In the genomic region with DNA sequence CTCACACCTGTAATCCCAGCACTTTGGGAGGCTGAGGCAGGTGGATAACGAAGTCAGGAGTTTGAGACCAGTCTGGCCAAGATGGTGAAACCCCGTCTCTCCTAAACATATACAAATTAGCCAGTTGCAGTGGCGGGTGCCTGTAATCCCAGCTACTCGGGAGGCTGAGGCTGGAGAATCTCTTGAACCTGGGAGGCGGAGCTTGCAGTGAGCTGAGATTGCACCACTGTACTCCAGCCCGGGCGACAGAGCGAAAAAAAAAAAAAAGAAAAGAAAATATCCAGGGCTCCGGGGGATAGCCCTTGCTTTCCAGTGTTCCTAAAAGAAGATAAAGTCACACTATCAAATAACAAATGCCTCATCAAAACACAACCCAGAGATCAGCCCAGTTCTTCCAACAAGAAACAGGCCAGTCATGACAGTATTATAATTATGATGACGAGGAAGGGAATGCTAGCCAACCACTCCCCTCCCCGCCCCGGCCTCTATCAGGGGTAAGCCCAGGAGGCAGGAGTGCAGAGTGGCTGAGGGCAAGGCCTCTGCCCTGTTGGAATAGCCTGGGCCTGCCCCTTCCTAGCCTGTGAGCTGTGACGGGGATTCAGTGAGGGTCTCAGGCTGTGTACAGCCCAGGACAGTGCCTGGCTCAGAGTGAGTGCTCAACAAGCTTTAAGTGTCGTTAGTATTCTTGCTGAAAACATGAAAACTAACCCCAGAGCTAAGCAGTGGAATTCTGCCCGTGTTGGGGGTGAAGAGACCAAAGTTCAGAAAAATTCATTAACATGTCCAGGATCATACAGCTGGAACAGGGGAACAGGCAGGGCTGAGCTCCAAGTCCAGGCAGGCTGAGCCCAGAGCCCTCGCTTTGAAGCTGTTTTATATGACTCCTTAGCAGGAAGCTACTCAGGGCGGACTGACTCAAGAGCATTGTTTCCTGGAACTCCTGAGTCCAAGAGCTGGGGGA, we compare ENCODE assay signal across 1 cellular context.
TF ChIP-seq lines count a peak whose summit lies in the region.

No MANE protein-coding gene starts in this region.

TF ChIP-seq in H1, 55 proteins besides CTCF, POLR2A, EP300 and RAD21:
- TF ChIP-seq TEAD4 (IDR thresholded peaks at IDR 0.05; ENCODE audit: low read depth, low read length), result no peak
- TF ChIP-seq RXRA (IDR thresholded peaks at IDR 0.05; ENCODE audit: insufficient read depth, low read depth, low read length), result no peak
- no peak for TF ChIP-seq SIRT6 (IDR thresholded peaks at IDR 0.05; ENCODE audit: low read length)
- no peak for TF ChIP-seq NRF1 (IDR thresholded peaks at IDR 0.05; ENCODE audit: low read depth, low read length)
- TF ChIP-seq CHD1 (IDR thresholded peaks at IDR 0.05; ENCODE audit: low read depth, low read length), result no peak
- TF ChIP-seq MAX (IDR thresholded peaks at IDR 0.05), result no peak
- no peak for TF ChIP-seq CTBP2 (IDR thresholded peaks at IDR 0.05; ENCODE audit: borderline replicate concordance, insufficient read depth, insufficient read length, low read length)
- no peak for TF ChIP-seq BACH1 (IDR thresholded peaks at IDR 0.05; ENCODE audit: low read length)
- TF ChIP-seq POU5F1 (IDR thresholded peaks at IDR 0.05; ENCODE audit: low read depth, low read length), result no peak
- TF ChIP-seq EZH2 (IDR thresholded peaks at IDR 0.05; ENCODE audit: low read depth, low read length, severe bottlenecking), result no peak
- TF ChIP-seq CREB1 (IDR thresholded peaks at IDR 0.05), result no peak
- TF ChIP-seq TCF12 (IDR thresholded peaks at IDR 0.05; ENCODE audit: low read depth, low read length), result no peak
- no peak for TF ChIP-seq MAFK (IDR thresholded peaks at IDR 0.05; ENCODE audit: low read depth, low read length)
- no peak for TF ChIP-seq GABPA (IDR thresholded peaks at IDR 0.05; ENCODE audit: borderline replicate concordance, insufficient read depth, low read length)
- TF ChIP-seq, protein P1, sequence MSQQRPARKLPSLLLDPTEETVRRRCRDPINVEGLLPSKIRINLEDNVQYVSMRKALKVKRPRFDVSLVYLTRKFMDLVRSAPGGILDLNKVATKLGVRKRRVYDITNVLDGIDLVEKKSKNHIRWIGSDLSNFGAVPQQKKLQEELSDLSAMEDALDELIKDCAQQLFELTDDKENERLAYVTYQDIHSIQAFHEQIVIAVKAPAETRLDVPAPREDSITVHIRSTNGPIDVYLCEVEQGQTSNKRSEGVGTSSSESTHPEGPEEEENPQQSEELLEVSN (IDR thresholded peaks at IDR 0.05), result no peak
- no peak for TF ChIP-seq SRF (IDR thresholded peaks at IDR 0.05; ENCODE audit: low read depth, low read length)
- TF ChIP-seq GTF2F1 (IDR thresholded peaks at IDR 0.05; ENCODE audit: borderline replicate concordance, low read depth, low read length), result no peak
- TF ChIP-seq ASH2L (IDR thresholded peaks at IDR 0.05; ENCODE audit: low read length), result no peak
- no peak for TF ChIP-seq POLR2AphosphoS5 (IDR thresholded peaks at IDR 0.05; ENCODE audit: low read depth, low read length)
